26 cellular contexts compared by ENCODE assay signal in genomic region chr13:97411894-97412460, GRCh38.
"Had no signal": no experiment of that assay in that cellular context is flagged by ENCODE, and none has a peak within 500 bp of the region (broad histone marks: within the 10 kb centered on the region; RNA-seq: fewer than 3 reads in every experiment).

No MANE protein-coding gene starts in this region.

- ATAC-seq: activated naive CD4-positive, alpha-beta T cell treated with anti-CD3 and anti-CD28 coated beads, Interleukin-2, amount 50 U/mL, for 72 hours; activated T-cell treated with anti-CD3 and anti-CD28 coated beads, Interleukin-2, amount 50 U/mL, for 4 hours; PC-3 had no signal

- DNase-seq: activated CD4-positive, alpha-beta T cell treated with anti-CD3 and anti-CD28 coated beads, Interleukin-2, amount 10 ng/mL, durations not matched to agents 24 days and 14 days; activated CD4-positive, alpha-beta T cell treated with anti-CD3 and anti-CD28 coated beads, Interleukin-2, amount 50 U/mL, for 48 hours; activated CD8-positive, alpha-beta memory T cell treated with anti-CD3 and anti-CD28 coated beads, Interleukin-2, amount 50 U/mL, for 4 hours; activated gamma-delta T cell treated with Interleukin-2 at 50 U/mL for 16 hours; activated naive CD4-positive, alpha-beta T cell treated with anti-CD3 and anti-CD28 coated beads for 36 hours; activated T-cell treated with anti-CD3 and anti-CD28 coated beads for 4 hours; activated T-cell treated with anti-CD3 and anti-CD28 coated beads, Interleukin-2, amount 50 U/mL, for 4 hours; adrenal gland; anterior cingulate cortex; brain microvascular endothelial cell; NCI-H1105; NCI-H1417 treated with DMSO at 0.1 percent for 48 hours; NCI-H187 treated with DMSO at 0.1 percent for 48 hours; NCI-H2081 treated with DMSO at 0.1 percent for 48 hours; NCI-H345; NCI-H524 treated with DMSO at 0.1 percent for 48 hours; NK-92 treated with Interleukin-12 subunit alpha and Interleukin-12 subunit beta, amount 100 ng/mL, for 24 hours; PC-3; Peyer's patch; RPMI8226; SHP77 treated with DMSO at 0.1 percent for 48 hours; SK-N-SH had no signal

- H3K9me3 ChIP-seq: adrenal gland, Peyer's patch, SJSA1, SK-N-SH had no signal

- H3K9ac ChIP-seq: SK-N-SH had no signal

- H3K27ac ChIP-seq: adrenal gland, brain microvascular endothelial cell, cardiac muscle cell, Peyer's patch, SJSA1 had no signal

- H3K4me2 ChIP-seq: SK-N-SH had no signal

- H3K4me3 ChIP-seq: adrenal gland, cardiac muscle cell, Peyer's patch, SJSA1 had no signal

- H3K27me3 ChIP-seq: adrenal gland, brain microvascular endothelial cell, cardiac muscle cell, Peyer's patch had no signal

- H3K36me3 ChIP-seq: adrenal gland, brain microvascular endothelial cell, cardiac muscle cell, Peyer's patch, SJSA1 had no signal

- FAIRE-seq: TTC549 had no signal

- H3K4me1 ChIP-seq: adrenal gland, Peyer's patch, SJSA1 had no signal
